Comparison of ENCODE assay signal across 23 cellular contexts in the genomic region with DNA sequence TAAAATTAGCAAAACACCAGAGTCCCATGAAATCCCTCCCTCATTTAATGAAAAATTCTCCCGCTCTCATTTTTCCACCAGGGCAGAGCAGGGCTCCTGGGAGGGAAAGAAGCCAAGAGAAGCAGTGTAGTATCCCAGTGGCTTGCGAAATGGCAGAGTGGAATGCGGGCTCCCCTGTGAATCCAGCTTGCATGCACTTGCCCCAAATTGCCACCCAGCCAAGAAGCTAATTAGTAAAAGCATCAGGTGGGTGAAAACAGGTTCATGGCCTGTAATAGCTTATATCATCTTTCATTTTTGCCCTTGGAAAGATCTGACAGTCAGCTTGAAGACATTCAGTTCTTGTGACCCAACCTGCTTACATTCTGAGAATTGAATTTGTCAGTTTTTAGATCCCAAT. TPM values are rescaled to one million over a fixed set of nuclear protein-coding genes. Genes with fewer than 3 reads are reported as not detected.
DNase-seq lines count a peak whose midpoint lies in the region; ATAC-seq, FAIRE-seq and TF ChIP-seq lines count a peak whose summit lies in the region.
"Had no signal": no experiment of that assay in that cellular context is flagged by ENCODE, and none has a peak within 500 bp of the region (broad histone marks: within the 10 kb centered on the region; RNA-seq: fewer than 3 reads in every experiment).

No MANE protein-coding gene starts in this region.

- no peak overlapping the region for H3K4me3 Mint-ChIP-seq in progenitor cell of endocrine pancreas (ENCODE audit: low read depth)
- H3K4me3 Mint-ChIP-seq: CD4-positive, CD25-positive, alpha-beta regulatory T cell had no signal

- no peak overlapping the region for H2AK5ac ChIP-seq in trophoblast cell (ENCODE audit: low read length)

- TF ChIP-seq POLR2A in right lobe of liver (IDR thresholded peaks at IDR 0.05): no peak
- no peak for TF ChIP-seq POLR2A in HepG2 (IDR thresholded peaks at IDR 0.05; ENCODE audit: insufficient read depth in 1 of 2, low read depth in 2 of 2, low read length in 2 of 2)
- no peak for TF ChIP-seq POLR2A in breast epithelium (IDR thresholded peaks at IDR 0.05)
- no peak for TF ChIP-seq POLR2A in esophagus muscularis mucosa (IDR thresholded peaks at IDR 0.05; ENCODE audit: low read depth)

- H3K36me3 ChIP-seq in right lobe of liver: no peaks in the 10 kb centered on the region
- H3K36me3 ChIP-seq in HepG2 (replicated peaks in 1 of 2; ENCODE audit: control insufficient read depth in 1 of 2, insufficient read depth in 2 of 2, low read length in 2 of 2): no peaks in the 10 kb centered on the region
- H3K36me3 ChIP-seq in breast epithelium: no peaks in the 10 kb centered on the region
- no peaks in the 10 kb centered on the region for H3K36me3 ChIP-seq in esophagus muscularis mucosa
- H3K36me3 ChIP-seq in trophoblast cell (ENCODE audit: control insufficient read depth in 1 of 2, insufficient read depth in 2 of 2, low read length in 2 of 2): peaks cover 6 to 19% of the 10 kb centered on the region in 2 experiments
- H3K36me3 ChIP-seq: BE2C had no signal

- peaks cover 43% of the 10 kb centered on the region for H3K36me3 Mint-ChIP-seq in progenitor cell of endocrine pancreas (ENCODE audit: insufficient read depth)
- H3K36me3 Mint-ChIP-seq: CD4-positive, CD25-positive, alpha-beta regulatory T cell had no signal

- TF ChIP-seq EP300 in HepG2 (IDR thresholded peaks at IDR 0.05; ENCODE audit: low read depth in 2 of 2, low read length in 2 of 2): no peak
- TF ChIP-seq EP300 in HepG2 (CRISPR knock-in tag; IDR thresholded peaks at IDR 0.05; ENCODE audit: borderline replicate concordance): no peak
- no peak for TF ChIP-seq EP300 in esophagus muscularis mucosa (IDR thresholded peaks at IDR 0.05)

- in situ Hi-C loops in HepG2 (cut with HindIII; ENCODE audit: extremely low pct_ligation_motif_present, low pct_unique_long_range_greater_than_20kb): no loop called here
- in situ Hi-C loops in GM13976 (cut with MboI; ENCODE audit: low sequenced_read_pairs, unreplicated experiment): no loop called here

- H3K4me2 ChIP-seq in HepG2 (ENCODE audit: low read depth, low read length) (no peak overlapping the region), trophoblast cell (ENCODE audit: low read length) (no peak overlapping the region)

- no peak overlapping the region for H2BK12ac ChIP-seq in trophoblast cell (ENCODE audit: low read length)

- FAIRE-seq in HepG2 (lab: Jason Lieb, UNC) (no peak), GM19239 (lab: Jason Lieb, UNC) (no peak)
- FAIRE-seq: G401.6 had no signal

- H4K20me1 ChIP-seq in HepG2 (ENCODE audit: insufficient read depth, low read length): no peaks in the 10 kb centered on the region

- no peak for DNase-seq in right lobe of liver
- DNase-seq in HepG2 (ENCODE audit: low spot score): no peak
- DNase-seq in breast epithelium (ENCODE audit: low spot score in 2 of 2): peak in 1 of 2 donors; percentile 58
- no peak for DNase-seq in progenitor cell of endocrine pancreas (ENCODE audit: low spot score, unreplicated experiment)
- DNase-seq in GM13976 (ENCODE audit: low spot score): no peak
- no peak for DNase-seq in esophagus muscularis mucosa (ENCODE audit: extremely low spot score)
- no peak for DNase-seq in GM19239 (ENCODE audit: insufficient read length, low spot score)
- no peak for DNase-seq in trophoblast cell
- DNase-seq: 8988T; BE2C; CD4-positive, CD25-positive, alpha-beta regulatory T cell; COR-L47; DMS 273 treated with DMSO at 0.1 percent for 48 hours; GM23248; HCEC 1CT; KG1; NCI-H1436; NCI-H2029; NCI-H748 treated with DMSO at 0.1 percent for 48 hours; OCI-M1; SHP77 treated with DMSO at 0.1 percent for 48 hours had no signal

- H3K27ac ChIP-seq in right lobe of liver (no peak overlapping the region), HepG2 (ENCODE audit: extremely low read length, insufficient read depth, low read length) (no peak overlapping the region), breast epithelium (peak overlapping the region; percentile 41 to 48), esophagus muscularis mucosa (replicated peaks in 1 of 4) (no peak overlapping the region), trophoblast cell (ENCODE audit: low read depth, low read length) (no peak overlapping the region)
- H3K27ac ChIP-seq: GM23248 had no signal

- POLR2A ChIA-PET in HepG2 (lab: Yijun Ruan, JAX): no interaction called here

- no peak overlapping the region for H4K91ac ChIP-seq in trophoblast cell (ENCODE audit: low read depth, low read length)

- no peaks in the 10 kb centered on the region for H3K9me3 ChIP-seq in right lobe of liver
- no peaks in the 10 kb centered on the region for H3K9me3 ChIP-seq in HepG2 (ENCODE audit: low read length)
- no peaks in the 10 kb centered on the region for H3K9me3 ChIP-seq in breast epithelium
- no peaks in the 10 kb centered on the region for H3K9me3 ChIP-seq in esophagus muscularis mucosa
- H3K9me3 ChIP-seq in trophoblast cell (ENCODE audit: insufficient read depth, low read depth, low read length): no peaks in the 10 kb centered on the region
- H3K9me3 ChIP-seq: BE2C had no signal

- no peak overlapping the region for H3K14ac ChIP-seq in trophoblast cell (ENCODE audit: low read length)

- no peak overlapping the region for H4K12ac ChIP-seq in trophoblast cell (ENCODE audit: low read depth, low read length)

- H3K27me3 ChIP-seq in right lobe of liver (no peaks in the 10 kb centered on the region), HepG2 (ENCODE audit: control insufficient read depth in 1 of 2, insufficient read depth in 2 of 2, low read length in 2 of 2) (no peaks in the 10 kb centered on the region), breast epithelium (peaks cover 0 to 32% of the 10 kb centered on the region in 2 donors), esophagus muscularis mucosa (no peaks in the 10 kb centered on the region), trophoblast cell (ENCODE audit: insufficient read depth, low read length) (no peaks in the 10 kb centered on the region)
- H3K27me3 ChIP-seq: BE2C had no signal

- ATAC-seq in right lobe of liver: peak; percentile 21 to 59 (median 50)
- no peak for ATAC-seq in HepG2
- ATAC-seq: SK-N-SH treated with all-trans-retinoic acid at 6 μM for 48 hours had no signal

- peaks cover 3% of the 10 kb centered on the region for H3K79me1 ChIP-seq in trophoblast cell (ENCODE audit: low read length)

- no peak overlapping the region for H3K23ac ChIP-seq in trophoblast cell (ENCODE audit: low read length)

- H3K4me1 Mint-ChIP-seq in progenitor cell of endocrine pancreas (ENCODE audit: low read depth): peaks cover 51% of the 10 kb centered on the region
- H3K4me1 Mint-ChIP-seq: CD4-positive, CD25-positive, alpha-beta regulatory T cell had no signal

- no peak overlapping the region for H3K18ac ChIP-seq in trophoblast cell (ENCODE audit: low read length)

- CTCF ChIA-PET in HepG2 (lab: Yijun Ruan, JAX; ENCODE audit: low intra/inter-chr PET ratio, low total read pairs): no interaction called here

- H2AFZ ChIP-seq in HepG2 (ENCODE audit: low read length): no peak overlapping the region
- no peak overlapping the region for H2AFZ ChIP-seq in trophoblast cell (ENCODE audit: insufficient read depth, low read length, poor library complexity)
- H2AFZ ChIP-seq: GM23248 had no signal

- no peaks in the 10 kb centered on the region for H3K27me3 Mint-ChIP-seq in progenitor cell of endocrine pancreas
- H3K27me3 Mint-ChIP-seq: CD4-positive, CD25-positive, alpha-beta regulatory T cell had no signal

- TF ChIP-seq CTCF in right lobe of liver (IDR thresholded peaks at IDR 0.05) (no peak), HepG2 (CRISPR knock-in tag; IDR thresholded peaks at IDR 0.05) (no peak), breast epithelium (IDR thresholded peaks at IDR 0.05) (no peak), progenitor cell of endocrine pancreas (IDR thresholded peaks at IDR 0.05; ENCODE audit: unreplicated experiment) (no peak), GM13976 (IDR thresholded peaks at IDR 0.05; ENCODE audit: borderline replicate concordance, control extremely low read depth, extremely low read depth, insufficient read depth, missing control alignments) (no peak), esophagus muscularis mucosa (IDR thresholded peaks at IDR 0.05) (no peak)

- no peak overlapping the region for H2BK5ac ChIP-seq in trophoblast cell (ENCODE audit: low read depth, low read length, poor library complexity)

- H3K4me3 ChIP-seq in right lobe of liver (no peak overlapping the region), HepG2 (replicated peaks in 1 of 3; ENCODE audit: insufficient read depth in 1 of 3, low read depth in 2 of 3, low read length in 3 of 3) (no peak overlapping the region), breast epithelium (no peak overlapping the region), esophagus muscularis mucosa (no peak overlapping the region), trophoblast cell (ENCODE audit: low read depth, low read length) (no peak overlapping the region)
- H3K4me3 ChIP-seq: GM23248 had no signal

- peak overlapping the region; percentile 69 for H3K27ac Mint-ChIP-seq in progenitor cell of endocrine pancreas
- H3K27ac Mint-ChIP-seq: CD4-positive, CD25-positive, alpha-beta regulatory T cell had no signal

- H3K4me1 ChIP-seq in right lobe of liver: peaks cover 0 to 8% (median 0%) of the 10 kb centered on the region in 4 donors
- no peaks in the 10 kb centered on the region for H3K4me1 ChIP-seq in HepG2 (ENCODE audit: insufficient read depth, low read length)
- no peaks in the 10 kb centered on the region for H3K4me1 ChIP-seq in breast epithelium
- no peaks in the 10 kb centered on the region for H3K4me1 ChIP-seq in esophagus muscularis mucosa
- H3K4me1 ChIP-seq in trophoblast cell (ENCODE audit: control insufficient read depth in 1 of 2, insufficient read depth in 2 of 2, low read length in 2 of 2): peaks cover 3 to 10% of the 10 kb centered on the region in 2 experiments

- BruUV-seq in HepG2 (replicated peaks; lab: Mats Ljungman, UMichigan): no TSS peak

- no peak overlapping the region for H4K8ac ChIP-seq in trophoblast cell (ENCODE audit: low read depth, low read length)

- H3K9me3 Mint-ChIP-seq in progenitor cell of endocrine pancreas (ENCODE audit: low read depth): no peaks in the 10 kb centered on the region
- H3K9me3 Mint-ChIP-seq: CD4-positive, CD25-positive, alpha-beta regulatory T cell had no signal

- no peak overlapping the region for H2BK120ac ChIP-seq in trophoblast cell (ENCODE audit: insufficient read depth, low read length, poor library complexity)

- intact Hi-C loops in right lobe of liver (cut with DNase I) (no loop called here), HepG2 (cut with micrococcal nuclease; ENCODE audit: unreplicated experiment) (no loop called here), breast epithelium (cut with DNase I; ENCODE audit: low total_unique reads) (no loop called here), esophagus muscularis mucosa (cut with DNase I) (no loop called here)

- no peak overlapping the region for H3K4ac ChIP-seq in trophoblast cell (ENCODE audit: low read depth, low read length)

- no peaks in the 10 kb centered on the region for H3K79me2 ChIP-seq in HepG2 (ENCODE audit: insufficient read depth, low read length)
- no peaks in the 10 kb centered on the region for H3K79me2 ChIP-seq in trophoblast cell (ENCODE audit: control insufficient read depth, insufficient read depth, low read length, poor library complexity)

- TF ChIP-seq RAD21 in HepG2 (CRISPR knock-in tag; IDR thresholded peaks at IDR 0.05): no peak

- H3K9ac ChIP-seq in HepG2 (ENCODE audit: insufficient read depth, low read depth, low read length) (no peak overlapping the region), trophoblast cell (ENCODE audit: low read length) (no peak overlapping the region)
- H3K9ac ChIP-seq: GM23248 had no signal

- WGBS in right lobe of liver (ENCODE audit: insufficient coverage, low coverage, low lambda C conversion rate, missing lambda C conversion rate): 35% methylated on average over 3 of the region's 3 CpGs
- WGBS in HepG2 (ENCODE audit: low lambda C conversion rate): 66% methylated on average over 3 of the region's 3 CpGs
- 67% methylated on average over 3 of the region's 3 CpGs for WGBS in esophagus muscularis mucosa
- WGBS in trophoblast cell (ENCODE audit: extremely low coverage, insufficient coverage, insufficient read length): no CpG with 5 or more reads among the region's 3 CpGs

RNA-seq across cellular contexts. Expression of a gene that starts 10.1 kb away (rescaled TPM):
- total RNA-seq in right lobe of liver: 1 to 10 TPM; 2.9 to 9.6 (median 6.0) TPM
- 0.83 and 0.91 TPM in 2 replicates for total RNA-seq in HepG2 (2016; rRNA removed; fragmentation: Illumina TruSeq; extraction: Trizol)
- 0.10 and 0.18 TPM in 2 replicates for total RNA-seq in HepG2 (2016; cell fraction: cytosol; rRNA removed; fragmentation: Illumina TruSeq; extraction: Trizol; ENCODE audit: low read depth)
- 1.00 and 1.2 TPM in 2 replicates for total RNA-seq in HepG2 (2016; cell fraction: insoluble cytoplasmic fraction; rRNA removed; fragmentation: Illumina TruSeq; extraction: Trizol)
- 0.28 and 0.79 TPM in 2 replicates for total RNA-seq in HepG2 (2016; cell fraction: membrane; rRNA removed; fragmentation: Illumina TruSeq; extraction: Trizol)
- 0.60 and 0.65 TPM in 2 replicates for total RNA-seq in HepG2 (2016; cell fraction: nucleus; rRNA removed; fragmentation: Illumina TruSeq; extraction: Trizol)
- 0.13 and 0.39 TPM in 2 replicates for polyA plus RNA-seq in HepG2 (2011; rRNA removed)
- polyA plus RNA-seq in HepG2 (2011; cell fraction: cytosol; rRNA removed): 0.05 and 0.14 TPM in 2 replicates
- 0.05 and 0.29 TPM in 2 replicates for polyA plus RNA-seq in HepG2 (2011; cell fraction: nucleus; rRNA removed)
- polyA plus RNA-seq in HepG2 (2012): 0.17 TPM in 1 of 2 replicates, not detected in the other
- 0.03 and 0.06 TPM in 2 replicates for polyA plus RNA-seq in HepG2 (2016; cell fraction: cytosol; fragmentation: Illumina TruSeq; extraction: Trizol; ENCODE audit: low read depth)
- 0.80 and 0.97 TPM in 2 replicates for polyA plus RNA-seq in HepG2 (2016; cell fraction: insoluble cytoplasmic fraction; fragmentation: Illumina TruSeq; extraction: Trizol; ENCODE audit: low read depth)
- 0.08 and 0.15 TPM in 2 replicates for polyA plus RNA-seq in HepG2 (2016; cell fraction: membrane; fragmentation: Illumina TruSeq; extraction: Trizol; ENCODE audit: low read depth)
- 0.59 TPM in 2 replicates for polyA plus RNA-seq in HepG2 (2016; cell fraction: nucleus; fragmentation: Illumina TruSeq; extraction: Trizol; ENCODE audit: insufficient read depth, low read depth)
- 0.72 TPM in 1 of 2 replicates, not detected in the other for polyA minus RNA-seq in HepG2 (2011; rRNA and poly(A)+ RNA removed; ENCODE audit: low replicate concordance)
- polyA minus RNA-seq in HepG2 (2011; cell fraction: cytosol; rRNA and poly(A)+ RNA removed): 0.09 and 0.40 TPM in 2 replicates
- 0.13 and 0.87 TPM in 2 replicates for polyA minus RNA-seq in HepG2 (2011; cell fraction: nucleus; rRNA and poly(A)+ RNA removed)
- 10 to 100 TPM; 14.1 to 39.2 (median 23.0) TPM for total RNA-seq in breast epithelium
- 444 and 494 TPM in 2 replicates for total RNA-seq in progenitor cell of endocrine pancreas
- 10 to 100 TPM in 1 of 4 donors, 1 to 10 TPM in 3; 4.5 to 11.1 (median 9.2) TPM for total RNA-seq in esophagus muscularis mucosa
- polyA plus RNA-seq in trophoblast cell (2013): 106 and 109 TPM in 2 replicates

Comparison
In these comparisons a context has a peak if more than half of its experiments do, and no peak if none do; other contexts are left out.
1. H3K27ac ChIP-seq: peak in breast epithelium (2 of 2); none in right lobe of liver (0 of 3), HepG2 (single experiment), esophagus muscularis mucosa (0 of 4) and trophoblast cell (single experiment).
2. RNA of a gene that starts 10.1 kb away (total RNA-seq): 444 to 494 TPM in progenitor cell of endocrine pancreas; 14.1 to 39.2 TPM in breast epithelium, 4.5 to 11.1 TPM in esophagus muscularis mucosa, 2.9 to 9.6 TPM in right lobe of liver and 0.10 to 1.2 TPM in HepG2; every median in the first group is over 10 times any median in the second.